ENCODE assay signal across 2 cellular contexts in genomic region chr9:33290994-33291397, GRCh38.
A peak's percentile ranks its signal among the peaks of the same experiment; 100 is the strongest.
TF ChIP-seq lines count a peak whose summit lies in the region.

No MANE protein-coding gene starts in this region.

TF ChIP-seq in HEK293T, 16 proteins besides CTCF, POLR2A, EP300 and RAD21:
- TF ChIP-seq SP1 (IDR thresholded peaks at IDR 0.05) (no peak), BHLHE40 (IDR thresholded peaks at IDR 0.05; ENCODE audit: borderline replicate concordance) (no peak), FOXA1 (IDR thresholded peaks at IDR 0.05) (no peak), L3MBTL2 (conservative IDR thresholded peaks at IDR 0.05) (no peak), ELF4 (IDR thresholded peaks at IDR 0.05) (no peak), SUZ12 (IDR thresholded peaks at IDR 0.05) (no peak), PKNOX1 (IDR thresholded peaks at IDR 0.05) (peak; percentile 48; the same call in 1 of the 2 replicates), FOXM1 (IDR thresholded peaks at IDR 0.05; ENCODE audit: borderline replicate concordance) (no peak)
TF ChIP-seq in HEK293T: peak in this region for 1.

TF ChIP-seq in HepG2, 621 proteins besides CTCF, POLR2A, EP300 and RAD21:
- TF ChIP-seq ZNF3 (CRISPR knock-in tag; IDR thresholded peaks at IDR 0.05) (0 out of 2 replicates have a peak, but pooled peaks have one; percentile 13), AHDC1 (CRISPR knock-in tag; IDR thresholded peaks at IDR 0.05; ENCODE audit: borderline replicate concordance) (peak; percentile 9; the same call in 1 of the 2 replicates), RBM22 (optimal IDR thresholded peaks at IDR 0.05; ENCODE audit: low read length) (peak; percentile 39), ZNF615 (CRISPR knock-in tag; IDR thresholded peaks at IDR 0.05; ENCODE audit: borderline replicate concordance) (0 out of 2 replicates have a peak, but pooled peaks have one; percentile 13), ZNF629 (CRISPR knock-in tag; conservative IDR thresholded peaks at IDR 0.05) (peak; percentile 63; the same call in 1 of the 2 replicates), ZNF460 (CRISPR knock-in tag; IDR thresholded peaks at IDR 0.05; ENCODE audit: borderline replicate concordance) (no peak), ZFP82 (CRISPR knock-in tag; IDR thresholded peaks at IDR 0.05; ENCODE audit: borderline replicate concordance) (0 out of 2 replicates have a peak, but pooled peaks have one; percentile 9), ZNF589 (CRISPR knock-in tag; conservative IDR thresholded peaks at IDR 0.05) (no peak), ZNF446 (CRISPR knock-in tag; IDR thresholded peaks at IDR 0.05) (0 out of 2 replicates have a peak, but pooled peaks have one; percentile 11), MXI1 (IDR thresholded peaks at IDR 0.05; ENCODE audit: borderline replicate concordance, low read depth, low read length) (peak; percentile 34; the same call in 1 of the 3 replicates)
TF ChIP-seq in HepG2: peak in this region for 8.
